In genomic region chr19:28283592-28283991, GRCh38 we compare ENCODE assay signal across 28 cellular contexts.
"Had no signal": no experiment of that assay in that cellular context is flagged by ENCODE, and none has a peak within 500 bp of the region (broad histone marks: within the 10 kb centered on the region; RNA-seq: fewer than 3 reads in every experiment).

No MANE protein-coding gene starts in this region.

- H3K4me1 ChIP-seq: suprapubic skin, thyroid gland, tibial artery, upper lobe of left lung, upper lobe of right lung, uterus, vagina had no signal

- H3K36me3 ChIP-seq: stomach, suprapubic skin, thoracic aorta, thyroid gland, tibial artery, tibial nerve, transverse colon, upper lobe of left lung, upper lobe of right lung, uterus, vagina had no signal

- H3K27ac ChIP-seq: stomach, suprapubic skin, testis, thoracic aorta, thyroid gland, tibial artery, tibial nerve, transverse colon, upper lobe of left lung, upper lobe of right lung, uterus, vagina had no signal

- H3K9me3 ChIP-seq: suprapubic skin, testis, thoracic aorta, thyroid gland, tibial artery, tibial nerve, transverse colon, upper lobe of right lung, uterus, vagina had no signal

- H3K4me3 ChIP-seq: stomach, suprapubic skin, testis, thoracic aorta, thyroid gland, tibial artery, tibial nerve, transverse colon, upper lobe of left lung, upper lobe of right lung, uterus, vagina had no signal

- H3K4me1 Mint-ChIP-seq: stimulated activated effector memory CD8-positive, alpha-beta T cell treated with anti-CD3 and anti-CD28 coated beads, Interleukin-12 subunit alpha, Interleukin-12 subunit beta, amount 100 ng/mL, for 72 hours; stimulated activated memory B cell treated with anti-CD40 and anti-IgM and Interleukin-4, amounts not matched to agents 10 μg/mL and 1 μg/mL and 100 μg/mL, for 72 hours; stimulated activated naive B cell treated with anti-CD40 and anti-IgM and Interleukin-4, amounts not matched to agents 10 μg/mL and 1 μg/mL and 100 μg/mL, for 72 hours; stimulated activated naive CD8-positive, alpha-beta T cell treated with anti-CD3 and anti-CD28 coated beads, Interleukin-15, amount 100 ng/mL, for 72 hours had no signal

- H3K4me3 Mint-ChIP-seq: stimulated activated effector memory CD8-positive, alpha-beta T cell treated with anti-CD3 and anti-CD28 coated beads, Interleukin-12 subunit alpha, Interleukin-12 subunit beta, amount 100 ng/mL, for 72 hours; stimulated activated memory B cell treated with anti-CD40 and anti-IgM and Interleukin-4, amounts not matched to agents 10 μg/mL and 1 μg/mL and 100 μg/mL, for 72 hours; stimulated activated naive B cell treated with anti-CD40 and anti-IgM and Interleukin-4, amounts not matched to agents 10 μg/mL and 1 μg/mL and 100 μg/mL, for 72 hours; stimulated activated naive CD8-positive, alpha-beta T cell treated with anti-CD3 and anti-CD28 coated beads, Interleukin-15, amount 100 ng/mL, for 72 hours; stimulated activated naive CD8-positive, alpha-beta T cell treated with anti-CD3 and anti-CD28 coated beads, Interleukin-15, Interleukin-2, amounts not matched to agents 100 ng/mL and 50 ng/mL, for 24 hours; type B pancreatic cell had no signal

- H3K27ac Mint-ChIP-seq: stimulated activated effector memory CD8-positive, alpha-beta T cell treated with anti-CD3 and anti-CD28 coated beads, Interleukin-12 subunit alpha, Interleukin-12 subunit beta, amount 100 ng/mL, for 72 hours; stimulated activated memory B cell treated with anti-CD40 and anti-IgM and Interleukin-4, amounts not matched to agents 10 μg/mL and 1 μg/mL and 100 μg/mL, for 72 hours; stimulated activated naive B cell treated with anti-CD40 and anti-IgM and Interleukin-4, amounts not matched to agents 10 μg/mL and 1 μg/mL and 100 μg/mL, for 72 hours; stimulated activated naive CD8-positive, alpha-beta T cell treated with anti-CD3 and anti-CD28 coated beads, Interleukin-15, Interleukin-2, amounts not matched to agents 100 ng/mL and 50 ng/mL, for 24 hours; type B pancreatic cell had no signal

- H3K36me3 Mint-ChIP-seq: stimulated activated effector memory CD8-positive, alpha-beta T cell treated with anti-CD3 and anti-CD28 coated beads, Interleukin-12 subunit alpha, Interleukin-12 subunit beta, amount 100 ng/mL, for 72 hours; stimulated activated naive B cell treated with anti-CD40 and anti-IgM and Interleukin-4, amounts not matched to agents 10 μg/mL and 1 μg/mL and 100 μg/mL, for 72 hours had no signal

- DNase-seq: stimulated activated CD4-positive, alpha-beta T cell treated with anti-CD3 and anti-CD28 coated beads, Interleukin-2, amount 100 ng/mL, for 48 hours; stimulated activated CD4-positive, alpha-beta T cell treated with anti-CD3 and anti-CD28 coated beads, Interleukin-4, amount 100 ng/mL, for 1 hour; stimulated activated CD4-positive, alpha-beta T cell treated with anti-CD3 and anti-CD28 coated beads, Interleukin-4, amount 100 ng/mL, for 24 hours; stimulated activated CD4-positive, alpha-beta T cell treated with anti-CD3 and anti-CD28 coated beads, Interleukin-4, amount 100 ng/mL, for 4 hours; stimulated activated CD8-positive, alpha-beta memory T cell treated with anti-CD3 and anti-CD28 coated beads, Interleukin-4, amount 100 ng/mL, for 48 hours; stimulated activated naive B cell treated with anti-CD40 and anti-IgM and Interleukin-4, amounts not matched to agents 10 μg/mL and 1 μg/mL and 100 μg/mL, for 72 hours; stimulated activated naive CD4-positive, alpha-beta T cell; stimulated activated naive CD4-positive, alpha-beta T cell treated with Interleukin-2 at 50 U/mL for 16 hours; stimulated activated naive CD8-positive, alpha-beta T cell treated with anti-CD3 and anti-CD28 coated beads, Interleukin-15, amount 100 ng/mL, for 72 hours; stimulated activated naive CD8-positive, alpha-beta T cell treated with anti-CD3 and anti-CD28 coated beads, Interleukin-15, Interleukin-2, amounts not matched to agents 100 U/mL and 50 U/mL, for 24 hours; stomach; substantia nigra; testis; thyroid gland; tibial artery; transverse colon; trophoblast cell; upper lobe of left lung; upper lobe of right lung; uterus had no signal
